ENCODE assay signal across 1 cellular context in the genomic region with DNA sequence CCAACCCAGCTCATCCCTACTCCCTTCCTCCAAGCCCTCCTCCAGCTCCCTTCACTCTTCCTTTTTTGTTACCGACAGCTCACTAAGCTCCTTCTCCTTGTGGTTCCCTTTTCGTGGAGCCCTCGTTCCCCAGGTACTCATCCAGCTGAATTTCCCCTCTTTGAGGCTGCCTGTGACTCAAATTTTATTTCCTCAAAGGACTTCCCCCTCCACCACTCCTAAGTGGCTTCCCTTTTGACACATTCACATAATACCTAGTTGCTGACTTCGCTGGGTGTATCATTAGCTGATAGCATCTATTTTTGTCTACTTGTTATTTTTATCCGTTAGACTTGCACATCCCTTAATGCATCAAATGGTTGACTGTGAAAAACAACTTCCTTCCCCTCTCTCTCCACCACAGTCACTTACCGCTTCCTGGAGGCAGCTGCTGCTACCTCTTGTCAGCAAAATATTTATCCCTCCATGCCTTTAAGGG.
TF ChIP-seq lines count a peak whose summit lies in the region.

No MANE protein-coding gene starts in this region.

TF ChIP-seq in H1, 55 proteins besides CTCF, POLR2A, EP300 and RAD21 (continued from another document):
- TF ChIP-seq JUN (IDR thresholded peaks at IDR 0.05; ENCODE audit: low read depth, low read length) (no peak), CREB1 (IDR thresholded peaks at IDR 0.05) (no peak), SP1 (IDR thresholded peaks at IDR 0.05; ENCODE audit: low read depth, low read length) (no peak), TAF7 (optimal IDR thresholded peaks at IDR 0.05; ENCODE audit: borderline replicate concordance, low read depth, low read length) (no peak), MAFK (IDR thresholded peaks at IDR 0.05; ENCODE audit: low read depth, low read length) (no peak)
- TF ChIP-seq, protein P1, sequence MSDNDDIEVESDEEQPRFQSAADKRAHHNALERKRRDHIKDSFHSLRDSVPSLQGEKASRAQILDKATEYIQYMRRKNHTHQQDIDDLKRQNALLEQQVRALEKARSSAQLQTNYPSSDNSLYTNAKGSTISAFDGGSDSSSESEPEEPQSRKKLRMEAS (IDR thresholded peaks at IDR 0.05) = no peak
- TF ChIP-seq, protein P2, sequence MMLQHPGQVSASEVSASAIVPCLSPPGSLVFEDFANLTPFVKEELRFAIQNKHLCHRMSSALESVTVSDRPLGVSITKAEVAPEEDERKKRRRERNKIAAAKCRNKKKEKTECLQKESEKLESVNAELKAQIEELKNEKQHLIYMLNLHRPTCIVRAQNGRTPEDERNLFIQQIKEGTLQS (IDR thresholded peaks at IDR 0.05; ENCODE audit: insufficient read depth, low read depth, low read length) = no peak
TF ChIP-seq in H1: peak in this region for 0.
